Comparison of ENCODE assay signal across 39 cellular contexts in the genomic region with DNA sequence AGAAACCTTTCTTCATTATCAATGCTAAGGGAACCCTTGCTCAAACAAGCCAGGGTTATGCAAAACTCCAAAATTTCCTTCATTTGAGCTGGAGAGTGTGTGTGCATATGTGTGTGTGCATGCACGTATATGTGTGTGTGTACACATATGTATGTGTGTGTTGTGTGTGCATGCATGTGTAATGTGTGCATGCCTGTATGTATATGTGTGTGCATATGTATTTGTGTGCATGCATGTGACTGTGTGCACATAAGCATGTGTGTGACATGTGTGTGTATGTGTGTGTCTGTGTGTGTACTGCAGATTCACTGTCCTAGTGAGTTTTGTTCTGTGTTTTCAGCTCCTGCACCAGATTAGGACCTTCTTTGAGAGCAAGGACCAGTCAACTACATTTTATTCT. TPM values are rescaled to one million over a fixed set of nuclear protein-coding genes. Genes with fewer than 3 reads are reported as not detected.
"Had no signal": no experiment of that assay in that cellular context is flagged by ENCODE, and none has a peak within 500 bp of the region (broad histone marks: within the 10 kb centered on the region; RNA-seq: fewer than 3 reads in every experiment).

No MANE protein-coding gene starts in this region.

- H3K4me3 Mint-ChIP-seq: activated CD4-positive, alpha-beta memory T cell treated with anti-CD3 and anti-CD28 coated beads for 36 hours; activated CD4-positive, alpha-beta T cell treated with anti-CD3 and anti-CD28 coated beads for 36 hours; activated CD4-positive, alpha-beta T cell treated with anti-CD3 and anti-CD28 coated beads, Interleukin-2, amount 10 ng/mL, durations not matched to agents 24 days and 14 days; activated CD8-positive, alpha-beta memory T cell treated with anti-CD3 and anti-CD28 coated beads, Interleukin-2, amount 10 ng/mL, durations not matched to agents 7 days and 5 days; activated CD8-positive, alpha-beta T cell treated with anti-CD3 and anti-CD28 coated beads, Interleukin-2, amount 10 ng/mL, durations not matched to agents 7 days and 5 days; activated naive CD4-positive, alpha-beta T cell treated with anti-CD3 and anti-CD28 coated beads for 36 hours; activated naive CD4-positive, alpha-beta T cell treated with anti-CD3 and anti-CD28 coated beads, Interleukin-2, amount 50 U/mL, for 24 hours; activated naive CD8-positive, alpha-beta T cell treated with anti-CD3 and anti-CD28 coated beads for 36 hours; activated naive CD8-positive, alpha-beta T cell treated with anti-CD3 and anti-CD28 coated beads, Interleukin-2, amount 50 U/mL, for 24 hours; activated T-helper 1 cell treated with anti-CD3 and anti-CD28 coated beads, Interleukin-12 subunit alpha, Interleukin-12 subunit beta, Interleukin-2, Interleukin-4 antibody, amounts not matched to agents 30 ng/mL and 10 ng/mL and 1 ng/mL, durations not matched to agents 14 hours and 24 hours and 36 hours; effector memory CD8-positive, alpha-beta T cell had no signal

- H3K36me3 Mint-ChIP-seq: activated CD4-positive, alpha-beta memory T cell treated with anti-CD3 and anti-CD28 coated beads for 36 hours; activated CD8-positive, alpha-beta memory T cell treated with anti-CD3 and anti-CD28 coated beads, Interleukin-2, amount 10 ng/mL, durations not matched to agents 7 days and 5 days; activated naive CD4-positive, alpha-beta T cell treated with anti-CD3 and anti-CD28 coated beads, Interleukin-2, amount 50 U/mL, for 24 hours; activated naive CD8-positive, alpha-beta T cell treated with anti-CD3 and anti-CD28 coated beads for 36 hours had no signal

- H3K36me3 ChIP-seq: adrenal gland, esophagus squamous epithelium, gastroesophageal sphincter, heart right ventricle had no signal

- FAIRE-seq: colon had no signal

- H3K27ac ChIP-seq: adrenal gland, body of pancreas, epithelial cell of prostate, esophagus squamous epithelium, gastroesophageal sphincter, heart right ventricle had no signal

- H3K4me3 ChIP-seq: adrenal gland, body of pancreas, esophagus squamous epithelium, gastroesophageal sphincter, heart right ventricle had no signal

- H3K27me3 Mint-ChIP-seq: activated naive CD4-positive, alpha-beta T cell treated with anti-CD3 and anti-CD28 coated beads, Interleukin-2, amount 50 U/mL, for 24 hours had no signal

- H3K9me3 Mint-ChIP-seq: activated CD4-positive, alpha-beta memory T cell treated with anti-CD3 and anti-CD28 coated beads for 36 hours; activated CD4-positive, alpha-beta T cell treated with anti-CD3 and anti-CD28 coated beads, Interleukin-2, amount 10 ng/mL, durations not matched to agents 24 days and 14 days; activated naive CD4-positive, alpha-beta T cell treated with anti-CD3 and anti-CD28 coated beads for 36 hours; activated naive CD4-positive, alpha-beta T cell treated with anti-CD3 and anti-CD28 coated beads, Interleukin-2, amount 50 U/mL, for 24 hours; activated naive CD8-positive, alpha-beta T cell treated with anti-CD3 and anti-CD28 coated beads for 36 hours; activated naive CD8-positive, alpha-beta T cell treated with anti-CD3 and anti-CD28 coated beads, Interleukin-2, amount 50 U/mL, for 24 hours; activated T-helper 1 cell treated with anti-CD3 and anti-CD28 coated beads, Interleukin-12 subunit alpha, Interleukin-12 subunit beta, Interleukin-2, Interleukin-4 antibody, amounts not matched to agents 30 ng/mL and 10 ng/mL and 1 ng/mL, durations not matched to agents 14 hours and 24 hours and 36 hours; activated T-helper 2 cell treated with anti-CD3 and anti-CD28 coated beads, Interferon-gamma antibody, Interleukin-2, Interleukin-4, amounts not matched to agents 10 μg/mL and 5 μg/mL and 100 μg/mL, durations not matched to agents 14 hours and 24 hours and 36 hours; effector memory CD8-positive, alpha-beta T cell had no signal

- ATAC-seq: activated CD4-positive, alpha-beta T cell treated with anti-CD3 and anti-CD28 coated beads for 36 hours; activated CD8-positive, alpha-beta memory T cell treated with anti-CD3 and anti-CD28 coated beads, Interleukin-2, amount 10 ng/mL, durations not matched to agents 7 days and 5 days; activated CD8-positive, alpha-beta T cell treated with anti-CD3 and anti-CD28 coated beads, Interleukin-2, amount 10 ng/mL, durations not matched to agents 7 days and 5 days; activated naive CD8-positive, alpha-beta T cell treated with anti-CD3 and anti-CD28 coated beads, Interleukin-2, amount 50 U/mL, for 24 hours; body of pancreas; effector memory CD8-positive, alpha-beta T cell; gastroesophageal sphincter; heart right ventricle had no signal

- H3K4me1 Mint-ChIP-seq: activated CD4-positive, alpha-beta T cell treated with anti-CD3 and anti-CD28 coated beads, Interleukin-2, amount 10 ng/mL, durations not matched to agents 24 days and 14 days; activated CD8-positive, alpha-beta memory T cell treated with anti-CD3 and anti-CD28 coated beads, Interleukin-2, amount 10 ng/mL, durations not matched to agents 7 days and 5 days had no signal

- DNase-seq: activated CD4-positive, alpha-beta memory T cell treated with anti-CD3 and anti-CD28 coated beads for 36 hours; activated CD4-positive, alpha-beta T cell treated with anti-CD3 and anti-CD28 coated beads for 36 hours; activated CD4-positive, alpha-beta T cell treated with anti-CD3 and anti-CD28 coated beads, Interleukin-2, amount 10 ng/mL, durations not matched to agents 24 days and 14 days; activated CD4-positive, CD25-positive, alpha-beta regulatory T cell; activated CD4-positive, CD25-positive, alpha-beta regulatory T cell treated with anti-CD3 and anti-CD28 coated beads, Interleukin-2, amount 50 U/mL, for 72 hours; activated CD8-positive, alpha-beta memory T cell treated with anti-CD3 and anti-CD28 coated beads, Interleukin-2, amount 10 ng/mL, durations not matched to agents 7 days and 5 days; activated CD8-positive, alpha-beta memory T cell treated with anti-CD3 and anti-CD28 coated beads, Interleukin-2, amount 50 U/mL, for 4 hours; activated CD8-positive, alpha-beta T cell treated with anti-CD3 and anti-CD28 coated beads, Interleukin-2, amount 10 ng/mL, durations not matched to agents 7 days and 5 days; activated effector memory CD4-positive, alpha-beta T cell treated with anti-CD3 and anti-CD28 coated beads, Interleukin-2, amount 50 U/mL, for 16 hours; activated naive CD4-positive, alpha-beta T cell treated with anti-CD3 and anti-CD28 coated beads for 36 hours; activated naive CD8-positive, alpha-beta T cell treated with anti-CD3 and anti-CD28 coated beads for 36 hours; activated naive CD8-positive, alpha-beta T cell treated with anti-CD3 and anti-CD28 coated beads, Interleukin-2, amount 50 U/mL, for 24 hours; activated T-cell treated with anti-CD3 and anti-CD28 coated beads, Interleukin-2, amount 50 U/mL, for 1 hour; activated T-cell treated with anti-CD3 and anti-CD28 coated beads, Interleukin-2, amount 50 U/mL, for 48 hours; adrenal gland; amygdala; aorta; body of pancreas; caudate nucleus; cortex of kidney; dermis blood vessel endothelial cell; effector CD4-positive, alpha-beta T cell; effector memory CD8-positive, alpha-beta T cell; esophagus squamous epithelium; foreskin melanocyte; heart right ventricle; T-helper 2 cell had no signal

- H3K4me1 ChIP-seq: adrenal gland, gastroesophageal sphincter, heart right ventricle had no signal

- H3K9me3 ChIP-seq: adrenal gland, body of pancreas, esophagus squamous epithelium, gastroesophageal sphincter, heart right ventricle had no signal

- H3K27ac Mint-ChIP-seq: activated CD4-positive, alpha-beta memory T cell treated with anti-CD3 and anti-CD28 coated beads for 36 hours; activated CD4-positive, alpha-beta T cell treated with anti-CD3 and anti-CD28 coated beads for 36 hours; activated CD4-positive, alpha-beta T cell treated with anti-CD3 and anti-CD28 coated beads, Interleukin-2, amount 10 ng/mL, durations not matched to agents 24 days and 14 days; activated CD8-positive, alpha-beta memory T cell treated with anti-CD3 and anti-CD28 coated beads, Interleukin-2, amount 10 ng/mL, durations not matched to agents 7 days and 5 days; activated CD8-positive, alpha-beta T cell treated with anti-CD3 and anti-CD28 coated beads, Interleukin-2, amount 10 ng/mL, durations not matched to agents 7 days and 5 days; activated naive CD4-positive, alpha-beta T cell treated with anti-CD3 and anti-CD28 coated beads for 36 hours; activated naive CD4-positive, alpha-beta T cell treated with anti-CD3 and anti-CD28 coated beads, Interleukin-2, amount 50 U/mL, for 24 hours; activated naive CD8-positive, alpha-beta T cell treated with anti-CD3 and anti-CD28 coated beads for 36 hours; activated naive CD8-positive, alpha-beta T cell treated with anti-CD3 and anti-CD28 coated beads, Interleukin-2, amount 50 U/mL, for 24 hours; activated T-helper 1 cell treated with anti-CD3 and anti-CD28 coated beads, Interleukin-12 subunit alpha, Interleukin-12 subunit beta, Interleukin-2, Interleukin-4 antibody, amounts not matched to agents 30 ng/mL and 10 ng/mL and 1 ng/mL, durations not matched to agents 14 hours and 24 hours and 36 hours; activated T-helper 2 cell treated with anti-CD3 and anti-CD28 coated beads, Interferon-gamma antibody, Interleukin-2, Interleukin-4, amounts not matched to agents 10 μg/mL and 5 μg/mL and 100 μg/mL, durations not matched to agents 14 hours and 24 hours and 36 hours; effector memory CD8-positive, alpha-beta T cell had no signal

RNA-seq across cellular contexts. Expression of a gene that starts 28.2 kb away (rescaled TPM):
- total RNA-seq: activated CD4-positive, alpha-beta memory T cell treated with anti-CD3 and anti-CD28 coated beads for 36 hours; activated CD4-positive, alpha-beta T cell treated with anti-CD3 and anti-CD28 coated beads for 36 hours; activated CD4-positive, alpha-beta T cell treated with anti-CD3 and anti-CD28 coated beads, Interleukin-2, amount 10 ng/mL, durations not matched to agents 24 days and 14 days; activated CD8-positive, alpha-beta memory T cell treated with anti-CD3 and anti-CD28 coated beads for 36 hours; activated CD8-positive, alpha-beta memory T cell treated with anti-CD3 and anti-CD28 coated beads, Interleukin-2, amount 10 ng/mL, durations not matched to agents 7 days and 5 days; activated CD8-positive, alpha-beta T cell treated with anti-CD3 and anti-CD28 coated beads, Interleukin-2, amount 10 ng/mL, durations not matched to agents 7 days and 5 days; activated naive CD4-positive, alpha-beta T cell treated with anti-CD3 and anti-CD28 coated beads for 36 hours; activated naive CD8-positive, alpha-beta T cell treated with anti-CD3 and anti-CD28 coated beads for 36 hours; activated T-helper 1 cell treated with anti-CD3 and anti-CD28 coated beads, Interleukin-12 subunit alpha, Interleukin-12 subunit beta, Interleukin-2, Interleukin-4 antibody, amounts not matched to agents 30 ng/mL and 10 ng/mL and 1 ng/mL, durations not matched to agents 14 hours and 24 hours and 36 hours; activated T-helper 2 cell treated with anti-CD3 and anti-CD28 coated beads, Interferon-gamma antibody, Interleukin-2, Interleukin-4, amounts not matched to agents 10 μg/mL and 5 μg/mL and 100 μg/mL, durations not matched to agents 14 hours and 24 hours and 36 hours; adrenal gland; aorta; body of pancreas; chondrocyte; dermis blood vessel endothelial cell; esophagus squamous epithelium; fibroblast of lung; fibroblast of villous mesenchyme; gastroesophageal sphincter; glomerular endothelial cell; heart right ventricle had no signal
- polyA plus RNA-seq: adrenal gland, aorta, esophagus, fibroblast of lung, heart right ventricle had no signal
